ENCODE assay signal across 15 cellular contexts in the genomic region with DNA sequence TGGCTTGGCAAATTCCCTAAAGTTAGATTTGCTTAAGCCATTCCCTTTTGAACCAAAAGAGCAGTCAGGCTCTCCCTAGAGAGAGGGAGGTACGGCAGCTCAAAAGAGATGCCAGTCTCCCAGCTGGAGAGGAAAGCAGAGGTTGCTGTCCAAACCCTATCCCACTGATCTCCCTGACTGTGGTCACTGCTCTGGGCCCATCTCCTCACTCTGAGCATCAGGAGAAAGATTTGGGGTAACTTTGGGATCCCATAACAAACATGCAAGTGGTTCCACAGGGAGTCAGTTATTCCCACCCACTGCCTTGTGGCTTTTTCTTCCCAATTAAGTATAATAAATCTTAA. TPM values are rescaled to one million over a fixed set of nuclear protein-coding genes. Genes with fewer than 3 reads are reported as not detected.
DNase-seq lines count a peak whose midpoint lies in the region; ATAC-seq, FAIRE-seq and TF ChIP-seq lines count a peak whose summit lies in the region.
"Had no signal": no experiment of that assay in that cellular context is flagged by ENCODE, and none has a peak within 500 bp of the region (broad histone marks: within the 10 kb centered on the region; RNA-seq: fewer than 3 reads in every experiment).

No MANE protein-coding gene starts in this region.

- peak overlapping the region; percentile 47 to 58; a peak in 2 of 6 replicates for H3K27ac ChIP-seq in A549
- H3K27ac ChIP-seq in dorsolateral prefrontal cortex: peak overlapping the region; percentile 58 to 97 (median 90)
- H3K27ac ChIP-seq in mesenchymal stem cell (ENCODE audit: low read length, poor library complexity, severe bottlenecking): no peak overlapping the region
- H3K27ac ChIP-seq in mesendoderm (ENCODE audit: low read depth, low read length): no peak overlapping the region
- H3K27ac ChIP-seq: brain microvascular endothelial cell, uterus had no signal

- H3K36me3 ChIP-seq in mesenchymal stem cell (ENCODE audit: control insufficient read depth in 1 of 2, insufficient read depth in 2 of 2, low read depth in 1 of 2, low read length in 2 of 2) (peaks cover 0 to 6% of the 10 kb centered on the region in 2 experiments), mesendoderm (ENCODE audit: control insufficient read depth, insufficient read depth, low read length) (no peaks in the 10 kb centered on the region)
- H3K36me3 ChIP-seq: brain microvascular endothelial cell, uterus had no signal

- H3K4me1 ChIP-seq in A549 (peaks cover 55% of the 10 kb centered on the region), mesenchymal stem cell (ENCODE audit: control insufficient read depth, insufficient read depth, low read depth, low read length) (peaks cover 17% of the 10 kb centered on the region), mesendoderm (ENCODE audit: control insufficient read depth, low read depth, low read length) (peaks cover 10% of the 10 kb centered on the region)
- H3K4me1 ChIP-seq: uterus had no signal

- CTCF ChIA-PET in A549 (lab: Yijun Ruan, JAX): interaction anchor here (1.0 to 1.4 kb wide), 2 partner anchors 12 to 17 kb away, joined by 3 to 4 read pairs; partner anchors contain the start of gene ACSL1

- H3K27me3 ChIP-seq in dorsolateral prefrontal cortex: no peaks in the 10 kb centered on the region
- H3K27me3 ChIP-seq in mesenchymal stem cell (ENCODE audit: control insufficient read depth in 1 of 2, insufficient read depth in 1 of 2, low read length in 2 of 2): no peaks in the 10 kb centered on the region
- H3K27me3 ChIP-seq in mesendoderm (ENCODE audit: insufficient read depth, low read length, poor library complexity): no peaks in the 10 kb centered on the region
- H3K27me3 ChIP-seq: brain microvascular endothelial cell, uterus had no signal

- intact Hi-C loops in dorsolateral prefrontal cortex (cut with DNase I): loop anchor here in 1 of 2 donors (5.0 kb wide), 1 partner anchor 61 kb away; no protein-coding TSS in a partner anchor

- no peak for ATAC-seq in A549
- ATAC-seq in omental fat pad (ENCODE audit: low FRiP score): no peak
- no peak for ATAC-seq in HG02759 (IDR thresholded peaks at IDR 0.05; ENCODE audit: unreplicated experiment)

- DNase-seq in A549 (ENCODE audit: low read depth in 1 of 2, low spot score in 1 of 2) (no peak), M059J (ENCODE audit: low read depth) (peak; percentile 9), dorsolateral prefrontal cortex (no peak), mesenchymal stem cell (peak; percentile 21), mesendoderm (no peak), omental fat pad (ENCODE audit: low spot score) (no peak), CD1c-positive myeloid dendritic cell (ENCODE audit: extremely low spot score) (no peak)
- DNase-seq: activated CD4-positive, alpha-beta T cell treated with anti-CD3 and anti-CD28 coated beads for 4 hours; activated naive CD4-positive, alpha-beta T cell treated with anti-CD3 and anti-CD28 coated beads, Interleukin-2, amount 50 U/mL, for 16 hours; effector memory CD4-positive, alpha-beta T cell; uterus had no signal

- H3K14ac ChIP-seq in mesenchymal stem cell (ENCODE audit: low read length in 2 of 2): no peak overlapping the region

- no peak overlapping the region for H2BK12ac ChIP-seq in mesenchymal stem cell (ENCODE audit: low read length in 2 of 2)

- H3K4me3 ChIP-seq in A549: no peak overlapping the region
- H3K4me3 ChIP-seq in dorsolateral prefrontal cortex: peak overlapping the region in 38 of 59 donors; percentile 12 to 69 (median 46)
- no peak overlapping the region for H3K4me3 ChIP-seq in mesenchymal stem cell (ENCODE audit: insufficient read depth in 1 of 2, low read depth in 1 of 2, low read length in 2 of 2)
- H3K4me3 ChIP-seq in mesendoderm (ENCODE audit: low read length): no peak overlapping the region
- H3K4me3 ChIP-seq: smooth muscle cell, uterus had no signal

- H3K23ac ChIP-seq in mesenchymal stem cell (ENCODE audit: low read length in 2 of 2) (no peak overlapping the region), mesendoderm (ENCODE audit: low read length) (no peak overlapping the region)

- H2AK5ac ChIP-seq in mesenchymal stem cell (ENCODE audit: low read length, severe bottlenecking) (no peak overlapping the region), mesendoderm (ENCODE audit: low read length) (no peak overlapping the region)

- no peak overlapping the region for H3K4ac ChIP-seq in mesenchymal stem cell (ENCODE audit: low read depth in 1 of 2, low read length in 2 of 2)
- H3K4ac ChIP-seq in mesendoderm (ENCODE audit: low read depth, low read length): no peak overlapping the region

- no peak overlapping the region for H2AFZ ChIP-seq in mesenchymal stem cell (ENCODE audit: low read depth, low read length)

- TF ChIP-seq CTCF in A549 (IDR thresholded peaks at IDR 0.05): no peak
- TF ChIP-seq CTCF in dorsolateral prefrontal cortex (IDR thresholded peaks at IDR 0.05 in 54 of 56, conservative IDR thresholded peaks at IDR 0.05 in 2 of 56; ENCODE audit: low read depth in 1 of 56, partially characterized antibody in 56 of 56): peak in 7 of 56 donors; percentile 0 to 10 (median 5)
- TF ChIP-seq CTCF in omental fat pad (IDR thresholded peaks at IDR 0.05): no peak

- H3K18ac ChIP-seq in mesenchymal stem cell (ENCODE audit: low read depth in 1 of 2, low read length in 2 of 2) (no peak overlapping the region), mesendoderm (ENCODE audit: low read length) (no peak overlapping the region)

- H3K9me3 ChIP-seq in A549 (no peaks in the 10 kb centered on the region), mesenchymal stem cell (ENCODE audit: control insufficient read depth, low read length) (no peaks in the 10 kb centered on the region)
- H3K9me3 ChIP-seq: uterus had no signal

- H2BK120ac ChIP-seq in mesenchymal stem cell (ENCODE audit: low read depth, low read length): no peak overlapping the region
- no peak overlapping the region for H2BK120ac ChIP-seq in mesendoderm (ENCODE audit: low read depth, low read length)

- FAIRE-seq in A549 (lab: Jason Lieb, UNC): no peak
- FAIRE-seq: H54 had no signal

- H2BK15ac ChIP-seq in mesenchymal stem cell (ENCODE audit: low read depth, poor library complexity, severe bottlenecking) (no peak overlapping the region), mesendoderm (replicated peaks; ENCODE audit: low read depth) (no peak overlapping the region)

- H3K79me1 ChIP-seq in mesenchymal stem cell (replicated peaks; ENCODE audit: low read length, poor library complexity, severe bottlenecking) (peaks cover 33% of the 10 kb centered on the region), mesendoderm (ENCODE audit: low read length) (no peaks in the 10 kb centered on the region)

- no peak for TF ChIP-seq RAD21 in A549 (conservative IDR thresholded peaks at IDR 0.05 in 1 of 2, IDR thresholded peaks at IDR 0.05 in 1 of 2)

- no peak for TF ChIP-seq POLR2A in A549 (IDR thresholded peaks at IDR 0.05; ENCODE audit: low read length)

- H3K9ac ChIP-seq in mesenchymal stem cell (ENCODE audit: low read length) (no peak overlapping the region), mesendoderm (ENCODE audit: low read length) (no peak overlapping the region)

- no peak overlapping the region for H4K91ac ChIP-seq in mesenchymal stem cell (ENCODE audit: low read length)

- peak overlapping the region; percentile 48 for H3K4me2 ChIP-seq in A549
- no peak overlapping the region for H3K4me2 ChIP-seq in mesenchymal stem cell (ENCODE audit: low read length, poor library complexity, severe bottlenecking)
- H3K4me2 ChIP-seq in mesendoderm (ENCODE audit: low read length): no peak overlapping the region
- H3K4me2 ChIP-seq: smooth muscle cell had no signal

- WGBS in A549 (ENCODE audit: missing lambda C conversion rate): 90% methylated on average over 1 of the region's 1 CpG
- WGBS in mesenchymal stem cell: 80% methylated on average over 1 of the region's 1 CpG
- WGBS in mesendoderm (ENCODE audit: extremely low coverage, insufficient coverage, low lambda C conversion rate): no CpG with 5 or more reads among the region's 1 CpG

- no peak overlapping the region for H3K56ac ChIP-seq in mesendoderm (ENCODE audit: low read length)

- no peak for TF ChIP-seq EP300 in A549 (IDR thresholded peaks at IDR 0.05)

- H3K79me2 ChIP-seq in mesendoderm (ENCODE audit: control insufficient read depth, insufficient read depth, low read length): no peaks in the 10 kb centered on the region

- H4K8ac ChIP-seq in mesenchymal stem cell (ENCODE audit: low read length): no peak overlapping the region
- no peak overlapping the region for H4K8ac ChIP-seq in mesendoderm (ENCODE audit: low read depth, low read length)

- H2BK5ac ChIP-seq in mesenchymal stem cell (ENCODE audit: low read depth, low read length, poor library complexity, severe bottlenecking) (no peak overlapping the region), mesendoderm (ENCODE audit: low read length) (no peak overlapping the region)

- POLR2A ChIA-PET in A549 (lab: Yijun Ruan, JAX): interaction anchor here (0.5 kb wide), 1 partner anchor 9 kb away, joined by 3 read pairs; no protein-coding TSS in a partner anchor

- no peak overlapping the region for H4K5ac ChIP-seq in mesendoderm (ENCODE audit: low read length)

TF ChIP-seq in A549, 52 proteins besides CTCF, POLR2A, EP300 and RAD21 (continues in another document):
- TF ChIP-seq, protein P1, sequence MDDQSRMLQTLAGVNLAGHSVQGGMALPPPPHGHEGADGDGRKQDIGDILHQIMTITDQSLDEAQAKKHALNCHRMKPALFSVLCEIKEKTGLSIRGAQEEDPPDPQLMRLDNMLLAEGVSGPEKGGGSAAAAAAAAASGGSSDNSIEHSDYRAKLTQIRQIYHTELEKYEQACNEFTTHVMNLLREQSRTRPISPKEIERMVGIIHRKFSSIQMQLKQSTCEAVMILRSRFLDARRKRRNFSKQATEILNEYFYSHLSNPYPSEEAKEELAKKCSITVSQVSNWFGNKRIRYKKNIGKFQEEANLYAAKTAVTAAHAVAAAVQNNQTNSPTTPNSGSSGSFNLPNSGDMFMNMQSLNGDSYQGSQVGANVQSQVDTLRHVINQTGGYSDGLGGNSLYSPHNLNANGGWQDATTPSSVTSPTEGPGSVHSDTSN (IDR thresholded peaks at IDR 0.05): no peak
- TF ChIP-seq SMC3 (IDR thresholded peaks at IDR 0.05) (no peak), KDM5A (IDR thresholded peaks at IDR 0.05) (no peak)

RNA-seq across cellular contexts. Expression of gene ACSL1, which starts 17.1 kb away (rescaled TPM):
- polyA plus RNA-seq in A549 (2011; rRNA removed): 12.4 and 14.7 TPM in 2 replicates
- polyA plus RNA-seq in A549 (2012; cell fraction: cytosol; rRNA removed): 4.3 and 4.8 TPM in 2 replicates
- polyA plus RNA-seq in A549 (2012; cell fraction: nucleus; rRNA removed): 4.1 and 6.0 TPM in 2 replicates
- polyA plus RNA-seq in A549 (2017; fragmentation: RNase III; extraction: RNeasy Plus Mini Kit Qiagen cat#74134 plus additional on column Dnase treatment): 9.4 to 10.7 TPM (median 10.0 TPM) in 3 replicates
- polyA minus RNA-seq in A549 (2011; rRNA and poly(A)+ RNA removed): 16.0 and 18.6 TPM in 2 replicates
- 7.5 and 11.1 TPM in 2 replicates for total RNA-seq in M059J (2014; rRNA removed; shearing (Covaris generic))
- 100 to 1,000 TPM in 4 of 120 experiments, 10 to 100 TPM in 116; 24.4 to 144 (median 53.4) TPM for total RNA-seq in dorsolateral prefrontal cortex
- polyA plus RNA-seq in mesenchymal stem cell (2013, experiment 1 of 2): 4.3 TPM
- 4.5 TPM for polyA plus RNA-seq in mesenchymal stem cell (2013, experiment 2 of 2)
- 4.4 TPM for polyA plus RNA-seq in mesendoderm (2013, experiment 1 of 2)
- 4.5 TPM for polyA plus RNA-seq in mesendoderm (2013, experiment 2 of 2)
- 1,000 to 10,000 TPM in 2 of 4 donors, 100 to 1,000 TPM in 2; 577 to 1,142 (median 917) TPM for total RNA-seq in omental fat pad

Comparison
In these comparisons a context has a peak if more than half of its experiments do, and no peak if none do; other contexts are left out.
1. DNase-seq: peak in M059J (single experiment) and mesenchymal stem cell (single experiment); none in A549 (0 of 2), dorsolateral prefrontal cortex (0 of 10), mesendoderm (single experiment), omental fat pad (single experiment) and CD1c-positive myeloid dendritic cell (single experiment).
2. H3K27ac ChIP-seq: peak in A549 (2 of 2) and dorsolateral prefrontal cortex (59 of 59); none in mesenchymal stem cell (single experiment) and mesendoderm (single experiment).
3. H3K4me3 ChIP-seq: peak in dorsolateral prefrontal cortex (38 of 59); none in A549 (single experiment), mesenchymal stem cell (0 of 2) and mesendoderm (single experiment).